ENCODE assay signal across 8 cellular contexts in genomic region chr2:106159867-106160785, GRCh38. TPM values are rescaled to one million over a fixed set of nuclear protein-coding genes. Genes with fewer than 3 reads are reported as not detected.
DNase-seq lines count a peak whose midpoint lies in the region; ATAC-seq and TF ChIP-seq lines count a peak whose summit lies in the region.

No MANE protein-coding gene starts in this region.

- H3K27me3 ChIP-seq in GM23338 (ENCODE audit: insufficient read depth) (no peaks in the 10 kb centered on the region), body of pancreas (no peaks in the 10 kb centered on the region)

- H3K27me3 Mint-ChIP-seq in GM23338 (ENCODE audit: insufficient read depth, low read depth, poor library complexity) = peaks cover 5% of the 10 kb centered on the region

- peak overlapping the region; percentile 9; the same call in 1 of the 2 replicates for H3K27ac Mint-ChIP-seq in GM23338

- no peaks in the 10 kb centered on the region for H3F3A ChIP-seq in GM23338 (replicated peaks; ENCODE audit: low read depth)

- intact Hi-C loops in left colon (cut with DNase I, micrococcal nuclease) (no loop called here), body of pancreas (cut with DNase I) (loop anchor here (10.0 kb wide), 1 partner anchor 45 kb away; no protein-coding TSS in a partner anchor)

- no peaks in the 10 kb centered on the region for H3K9me3 ChIP-seq in body of pancreas

- ATAC-seq in GM23338 (peak; percentile 50; the same call in 2 of the 3 replicates), left colon (no peak), body of pancreas (no peak)

- TF ChIP-seq CTCF in GM23338 (conservative IDR thresholded peaks at IDR 0.05; ENCODE audit: low read depth in 2 of 2) (peak in 1 of 2 experiments; percentile 17; a peak in 2 of 4 replicates), body of pancreas (IDR thresholded peaks at IDR 0.05) (no peak)

- H3K4me1 Mint-ChIP-seq in GM23338 = peaks cover 28% of the 10 kb centered on the region

- peaks cover 40% of the 10 kb centered on the region for H3K36me3 Mint-ChIP-seq in GM23338 (ENCODE audit: low read depth)

- TF ChIP-seq POLR2A in body of pancreas (IDR thresholded peaks at IDR 0.05) = no peak

- H3K4me3 ChIP-seq in GM23338 (no peak overlapping the region), body of pancreas (no peak overlapping the region)

- H2AFZ ChIP-seq in GM23338 = no peak overlapping the region

- no peak overlapping the region for H3K27ac ChIP-seq in GM23338 (ENCODE audit: low read depth)
- no peak overlapping the region for H3K27ac ChIP-seq in body of pancreas

- no peak overlapping the region for H3K4me2 ChIP-seq in GM23338

- DNase-seq in GM23338 (ENCODE audit: low spot score) (peak; percentile 34), UCSD-AML1 (lab: John Stamatoyannopoulos, UW; ENCODE audit: unreplicated experiment) (peak; percentile 55), left colon (no peak), SKM-1 (lab: John Stamatoyannopoulos, UW; ENCODE audit: unreplicated experiment) (no peak), NCI-H1694 (lab: John Stamatoyannopoulos, UW) (no peak), body of pancreas (no peak)
- DNase-seq in effector CD4-positive, alpha-beta T cell = peak; percentile 66
- DNase-seq in stimulated activated CD8-positive, alpha-beta memory T cell treated with anti-CD3 and anti-CD28 coated beads, Interleukin-2, amount 100 ng/mL, for 1 hour (ENCODE audit: low read depth in 2 of 2) = peak; percentile 45 to 50

- H3K9me3 Mint-ChIP-seq in GM23338 = no peaks in the 10 kb centered on the region

- H3K9me2 ChIP-seq in GM23338 (ENCODE audit: insufficient read depth) = no peaks in the 10 kb centered on the region

- 70 to 89% methylated on average over 31 of the region's 31 CpGs for WGBS in body of pancreas, 2 donors

- H3K36me3 ChIP-seq in GM23338 (ENCODE audit: insufficient read depth) = peaks cover 13% of the 10 kb centered on the region
- peaks cover 0 to 2% of the 10 kb centered on the region in 2 donors for H3K36me3 ChIP-seq in body of pancreas (replicated peaks in 1 of 2; ENCODE audit: insufficient read depth in 1 of 2, low read depth in 2 of 2)

- H4K20me1 ChIP-seq in GM23338 (replicated peaks; ENCODE audit: insufficient read depth) = no peaks in the 10 kb centered on the region

- no peak overlapping the region for H3K4me3 Mint-ChIP-seq in GM23338

- peaks cover 29% of the 10 kb centered on the region for H3K4me1 ChIP-seq in GM23338 (ENCODE audit: insufficient read depth)
- peaks cover 11% of the 10 kb centered on the region for H3K4me1 ChIP-seq in body of pancreas

- peaks cover 27% of the 10 kb centered on the region for H3K79me2 ChIP-seq in GM23338 (replicated peaks; ENCODE audit: insufficient read depth)

TF ChIP-seq in GM23338, 12 proteins besides CTCF, POLR2A, EP300 and RAD21 (continues in another document):
- no peak for TF ChIP-seq EZH2 (IDR thresholded peaks at IDR 0.05; ENCODE audit: low read depth, unreplicated experiment)
- TF ChIP-seq EZH2phosphoT487 (IDR thresholded peaks at IDR 0.05; ENCODE audit: unreplicated experiment) = no peak
- TF ChIP-seq POLR2AphosphoS5 (IDR thresholded peaks at IDR 0.05; ENCODE audit: low read depth) = no peak
- TF ChIP-seq ZNF114 (CRISPR knock-in tag; IDR thresholded peaks at IDR 0.05) = no peak
- TF ChIP-seq STAT1 (IDR thresholded peaks at IDR 0.05; ENCODE audit: unreplicated experiment) = no peak
- TF ChIP-seq NANOG (IDR thresholded peaks at IDR 0.05; ENCODE audit: borderline replicate concordance) = no peak
- no peak for TF ChIP-seq CREB1 (CRISPR knock-in tag; IDR thresholded peaks at IDR 0.05; ENCODE audit: low read depth)
- TF ChIP-seq REST (IDR thresholded peaks at IDR 0.05; ENCODE audit: unreplicated experiment) = no peak
- TF ChIP-seq ETS1 (IDR thresholded peaks at IDR 0.05) = no peak
- TF ChIP-seq JUNB (IDR thresholded peaks at IDR 0.05; ENCODE audit: unreplicated experiment) = no peak

RNA-seq across cellular contexts. Expression of gene UXS1, which starts 34.0 kb away (rescaled TPM):
- 50.2 and 131 TPM in 2 replicates for total RNA-seq in GM23338 (2014; rRNA removed; shearing (Covaris generic))
- polyA plus RNA-seq in GM23338 (2016; fragmentation: Nextera tagmentation; extraction: Ambion mirVana) = 38.4 and 48.7 TPM in 2 replicates
- total RNA-seq in left colon (10 to 100 TPM; 32.2 to 35.5 TPM), body of pancreas (10 to 100 TPM; 15.8 to 33.6 TPM)

Comparison
In these comparisons a context has a peak if more than half of its experiments do, and no peak if none do; other contexts are left out.
1. DNase-seq: peak in GM23338 (single experiment), UCSD-AML1 (single experiment), effector CD4-positive, alpha-beta T cell (single experiment) and stimulated activated CD8-positive, alpha-beta memory T cell treated with anti-CD3 and anti-CD28 coated beads, Interleukin-2, amount 100 ng/mL, for 1 hour (2 of 2); none in left colon (0 of 2), SKM-1 (single experiment), NCI-H1694 (single experiment) and body of pancreas (0 of 4).